Comparison of ENCODE assay signal across 8 cellular contexts in the genomic region with DNA sequence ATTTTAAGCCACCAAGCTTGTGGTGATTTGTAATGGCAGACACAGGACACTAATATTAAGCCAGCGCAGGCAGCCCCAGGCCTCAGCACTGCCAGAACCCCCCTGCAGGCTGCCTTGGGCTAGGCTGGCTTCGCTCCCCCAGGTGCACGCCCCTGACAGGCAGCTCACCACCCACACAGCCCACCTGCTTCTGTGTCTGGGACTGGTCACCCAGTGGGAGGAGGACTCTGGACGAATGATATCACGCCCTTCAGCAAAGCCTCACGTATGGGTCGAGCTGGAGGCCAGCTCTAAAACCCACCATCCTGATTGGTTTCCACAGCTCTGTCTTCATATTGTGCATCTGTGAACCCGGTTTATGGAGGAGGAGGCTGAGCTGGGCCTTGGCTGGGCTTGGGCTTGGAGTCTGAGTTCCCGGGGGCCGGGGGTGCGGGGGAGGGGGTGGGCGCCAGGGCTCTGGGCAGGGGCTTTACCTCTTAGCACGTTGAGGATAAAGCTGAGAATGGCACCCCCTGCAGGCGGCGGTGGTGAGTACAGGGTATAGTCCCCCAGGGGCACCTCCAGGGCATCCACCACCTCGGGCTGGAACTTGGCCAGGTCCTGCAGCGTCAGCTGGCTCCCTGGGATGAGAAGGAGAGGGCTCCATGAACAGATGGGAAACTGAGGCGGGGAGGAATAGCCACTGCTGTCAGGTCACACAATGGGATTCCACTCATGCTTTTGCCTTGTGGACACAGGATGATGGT. TPM values are rescaled to one million over a fixed set of nuclear protein-coding genes. Genes with fewer than 3 reads are reported as not detected.
DNase-seq lines count a peak whose midpoint lies in the region; ATAC-seq and TF ChIP-seq lines count a peak whose summit lies in the region.
"Had no signal": no experiment of that assay in that cellular context is flagged by ENCODE, and none has a peak within 500 bp of the region (broad histone marks: within the 10 kb centered on the region; RNA-seq: fewer than 3 reads in every experiment).

No MANE protein-coding gene starts in this region.

- DNase-seq in HEK293T (ENCODE audit: extremely low spot score): peak; percentile 75
- peak; percentile 32 to 63 (median 51) for DNase-seq in T-helper 2 cell
- DNase-seq in astrocyte of the spinal cord (ENCODE audit: low read depth, low spot score): no peak
- peak; percentile 62 to 79 for DNase-seq in memory B cell (ENCODE audit: low spot score in 2 of 2)
- DNase-seq in stimulated activated naive CD8-positive, alpha-beta T cell treated with anti-CD3 and anti-CD28 coated beads, Interleukin-15, Interleukin-2, amounts not matched to agents 100 U/mL and 50 U/mL, for 24 hours: peak; percentile 82
- DNase-seq in omental fat pad (ENCODE audit: low spot score): no peak

- ATAC-seq in memory B cell (ENCODE audit: low read depth): peak; percentile 84
- peak; percentile 57 for ATAC-seq in stimulated activated naive CD8-positive, alpha-beta T cell treated with anti-CD3 and anti-CD28 coated beads, Interleukin-15, Interleukin-2, amounts not matched to agents 100 U/mL and 50 U/mL, for 24 hours
- ATAC-seq in HG02571 (IDR thresholded peaks at IDR 0.05; ENCODE audit: unreplicated experiment): no peak
- no peak for ATAC-seq in omental fat pad (ENCODE audit: low FRiP score)

- POLR2A ChIA-PET in HEK293T (lab: Yijun Ruan, JAX): interaction anchor here (0.8 kb wide), 1 partner anchor 22 kb away, joined by 3 read pairs; no protein-coding TSS in a partner anchor

- CTCF ChIA-PET in HEK293T (lab: Yijun Ruan, JAX): interaction anchor here (0.6 to 2.2 kb wide), 7 partner anchors 9 to 74 kb away, joined by 3 to 7 read pairs (median 4); a partner anchor contains a TSS

- no peaks in the 10 kb centered on the region for H3K36me3 Mint-ChIP-seq in memory B cell

- in situ Hi-C loops in astrocyte of the spinal cord (cut with HindIII; ENCODE audit: low sequenced_read_pairs): no loop called here

- peaks cover 4% of the 10 kb centered on the region for H3K4me1 Mint-ChIP-seq in memory B cell

- no peak overlapping the region for H3K4me3 ChIP-seq in astrocyte of the spinal cord (ENCODE audit: low read depth, low read length)
- H3K4me3 ChIP-seq: SJSA1 had no signal

- no peaks in the 10 kb centered on the region for H3K27me3 Mint-ChIP-seq in memory B cell

- H3K27ac Mint-ChIP-seq in memory B cell: no peak overlapping the region

- H3K9me3 Mint-ChIP-seq in memory B cell: no peaks in the 10 kb centered on the region

- H3K4me3 Mint-ChIP-seq in memory B cell: no peak overlapping the region

- TF ChIP-seq CTCF in astrocyte of the spinal cord (IDR thresholded peaks at IDR 0.05; ENCODE audit: low read depth, low read length) (peak; percentile 31), omental fat pad (IDR thresholded peaks at IDR 0.05) (no peak)

TF ChIP-seq in HEK293T, 16 proteins besides CTCF, POLR2A, EP300 and RAD21:
- TF ChIP-seq HDGF (IDR thresholded peaks at IDR 0.05; ENCODE audit: borderline replicate concordance): no peak
- no peak for TF ChIP-seq BHLHE40 (IDR thresholded peaks at IDR 0.05; ENCODE audit: borderline replicate concordance)
- no peak for TF ChIP-seq SUZ12 (IDR thresholded peaks at IDR 0.05)
- TF ChIP-seq FOXK2 (IDR thresholded peaks at IDR 0.05): no peak
- TF ChIP-seq LEF1 (IDR thresholded peaks at IDR 0.05; ENCODE audit: borderline replicate concordance): no peak
- no peak for TF ChIP-seq SP1 (IDR thresholded peaks at IDR 0.05)
- TF ChIP-seq ELF4 (IDR thresholded peaks at IDR 0.05): no peak
- TF ChIP-seq TARDBP (IDR thresholded peaks at IDR 0.05): no peak
- no peak for TF ChIP-seq CTBP1 (IDR thresholded peaks at IDR 0.05; ENCODE audit: borderline replicate concordance)
- TF ChIP-seq FOXM1 (IDR thresholded peaks at IDR 0.05; ENCODE audit: borderline replicate concordance): no peak
- TF ChIP-seq ZNF384 (IDR thresholded peaks at IDR 0.05): no peak
- TF ChIP-seq, protein P1, sequence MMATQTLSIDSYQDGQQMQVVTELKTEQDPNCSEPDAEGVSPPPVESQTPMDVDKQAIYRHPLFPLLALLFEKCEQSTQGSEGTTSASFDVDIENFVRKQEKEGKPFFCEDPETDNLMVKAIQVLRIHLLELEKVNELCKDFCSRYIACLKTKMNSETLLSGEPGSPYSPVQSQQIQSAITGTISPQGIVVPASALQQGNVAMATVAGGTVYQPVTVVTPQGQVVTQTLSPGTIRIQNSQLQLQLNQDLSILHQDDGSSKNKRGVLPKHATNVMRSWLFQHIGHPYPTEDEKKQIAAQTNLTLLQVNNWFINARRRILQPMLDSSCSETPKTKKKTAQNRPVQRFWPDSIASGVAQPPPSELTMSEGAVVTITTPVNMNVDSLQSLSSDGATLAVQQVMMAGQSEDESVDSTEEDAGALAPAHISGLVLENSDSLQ (IDR thresholded peaks at IDR 0.05): no peak
- TF ChIP-seq ARNT (IDR thresholded peaks at IDR 0.05): no peak
- no peak for TF ChIP-seq FOXA1 (IDR thresholded peaks at IDR 0.05)
- TF ChIP-seq NFRKB (IDR thresholded peaks at IDR 0.05): no peak

RNA-seq across cellular contexts. Expression of a gene that starts 13.8 kb away (rescaled TPM):
- 10 to 100 TPM; 45.4 to 70.6 (median 51.0) TPM for total RNA-seq in omental fat pad

RNA-seq across cellular contexts. Expression of a gene that starts 39.5 kb away (rescaled TPM):
- 10 to 100 TPM; 31.3 to 44.9 (median 35.6) TPM for total RNA-seq in omental fat pad

RNA-seq across cellular contexts. Expression of a gene that starts 49.8 kb away (rescaled TPM):
- total RNA-seq in omental fat pad: 1 to 10 TPM; 2.3 to 8.0 (median 4.7) TPM

Comparison
In these comparisons a context has a peak if more than half of its experiments do, and no peak if none do; other contexts are left out.
1. DNase-seq: peak in HEK293T (single experiment), T-helper 2 cell (5 of 5), memory B cell (2 of 2) and stimulated activated naive CD8-positive, alpha-beta T cell treated with anti-CD3 and anti-CD28 coated beads, Interleukin-15, Interleukin-2, amounts not matched to agents 100 U/mL and 50 U/mL, for 24 hours (single experiment); none in astrocyte of the spinal cord (single experiment) and omental fat pad (single experiment).
2. ATAC-seq: peak in memory B cell (single experiment) and stimulated activated naive CD8-positive, alpha-beta T cell treated with anti-CD3 and anti-CD28 coated beads, Interleukin-15, Interleukin-2, amounts not matched to agents 100 U/mL and 50 U/mL, for 24 hours (single experiment); none in HG02571 (single experiment) and omental fat pad (single experiment).